ENCODE assay signal across 25 cellular contexts in genomic region chr1:185846672-185847440, GRCh38.
A peak's percentile ranks its signal among the peaks of the same experiment; 100 is the strongest.
DNase-seq lines count a peak whose midpoint lies in the region; ATAC-seq, FAIRE-seq and TF ChIP-seq lines count a peak whose summit lies in the region.
"Had no signal": no experiment of that assay in that cellular context is flagged by ENCODE, and none has a peak within 500 bp of the region (broad histone marks: within the 10 kb centered on the region; RNA-seq: fewer than 3 reads in every experiment).

No MANE protein-coding gene starts in this region.

- H3K9me3 ChIP-seq in psoas muscle: no peaks in the 10 kb centered on the region
- H3K9me3 ChIP-seq: heart left ventricle, lower lobe of right lung had no signal

- no peak for ATAC-seq in psoas muscle
- ATAC-seq in HG03039 (IDR thresholded peaks at IDR 0.05; ENCODE audit: unreplicated experiment): no peak
- ATAC-seq: esophagus mucosa, GM12878, GM23338, lower lobe of right lung had no signal

- no peaks in the 10 kb centered on the region for H3K27me3 ChIP-seq in psoas muscle (ENCODE audit: insufficient read depth in 3 of 3, low read length in 2 of 3)
- H3K27me3 ChIP-seq: heart left ventricle had no signal

- no peak overlapping the region for H3K4me3 ChIP-seq in AG09309 (ENCODE audit: control insufficient read depth, low read depth, low read length)
- no peak overlapping the region for H3K4me3 ChIP-seq in choroid plexus epithelial cell (ENCODE audit: low read depth, low read length)
- no peak overlapping the region for H3K4me3 ChIP-seq in psoas muscle
- H3K4me3 ChIP-seq: GM12878, GM23338, heart left ventricle, lower lobe of right lung had no signal

- H3K4me1 ChIP-seq in psoas muscle: no peaks in the 10 kb centered on the region
- H3K4me1 ChIP-seq: lower lobe of right lung had no signal

- TF ChIP-seq CTCF in AG09309 (IDR thresholded peaks at IDR 0.05; ENCODE audit: control insufficient read depth, insufficient read depth, low read depth, low read length, missing control alignments): no peak
- no peak for TF ChIP-seq CTCF in choroid plexus epithelial cell (conservative IDR thresholded peaks at IDR 0.05; ENCODE audit: low read depth, low read length)
- no peak for TF ChIP-seq CTCF in psoas muscle (IDR thresholded peaks at IDR 0.05)

- no peaks in the 10 kb centered on the region for H3K36me3 ChIP-seq in psoas muscle (ENCODE audit: insufficient read depth in 1 of 2, low read depth in 1 of 2)
- H3K36me3 ChIP-seq: heart left ventricle, lower lobe of right lung had no signal

- peak; percentile 83 for FAIRE-seq in RCC 7860 (lab: Jason Lieb, UNC)
- FAIRE-seq: GM12878 had no signal

- intact Hi-C loops in psoas muscle (cut with DNase I): no loop called here

- H3K27ac ChIP-seq in psoas muscle: no peak overlapping the region
- H3K27ac ChIP-seq: heart left ventricle, lower lobe of right lung had no signal

- DNase-seq in AG09309 (ENCODE audit: low read depth) (peak; percentile 38), RCC 7860 (ENCODE audit: low spot score) (peak; percentile 50), choroid plexus epithelial cell (ENCODE audit: low read depth) (peak; percentile 60), kidney glomerular epithelial cell (lab: John Stamatoyannopoulos, UW) (peak; percentile 50), NCI-H345 (lab: John Stamatoyannopoulos, UW) (no peak), psoas muscle (no peak)
- no peak for DNase-seq in activated CD4-positive, alpha-beta T cell treated with anti-CD3 and anti-CD28 coated beads for 48 hours
- DNase-seq: activated CD4-positive, alpha-beta T cell treated with anti-CD3 and anti-CD28 coated beads, Interleukin-2, amount 50 U/mL, for 1 hour; activated CD8-positive, alpha-beta memory T cell treated with anti-CD3 and anti-CD28 coated beads, Interleukin-2, amount 50 U/mL, for 4 hours; activated effector memory CD4-positive, alpha-beta T cell treated with Interleukin-2 at 50 U/mL for 16 hours; GDM1; heart left ventricle; KBM-7; lower lobe of right lung; NCI-H1694 treated with DMSO at 0.1 percent for 48 hours; NCI-H2227 treated with DMSO at 0.1 percent for 48 hours; NCI-H82; nucleus accumbens; OCI-M1; right cardiac atrium; T-helper 1 cell had no signal

- 64 to 73% (median 65%) methylated on average over 4 of the region's 4 CpGs for WGBS in psoas muscle, 3 donors

Comparison
In these comparisons a context has a peak if more than half of its experiments do, and no peak if none do; other contexts are left out.
1. DNase-seq: peak in AG09309 (single experiment), RCC 7860 (single experiment), choroid plexus epithelial cell (single experiment) and kidney glomerular epithelial cell (single experiment); none in NCI-H345 (single experiment), psoas muscle (0 of 2) and activated CD4-positive, alpha-beta T cell treated with anti-CD3 and anti-CD28 coated beads for 48 hours (single experiment).